ENCODE assay signal across 8 cellular contexts in the genomic region with DNA sequence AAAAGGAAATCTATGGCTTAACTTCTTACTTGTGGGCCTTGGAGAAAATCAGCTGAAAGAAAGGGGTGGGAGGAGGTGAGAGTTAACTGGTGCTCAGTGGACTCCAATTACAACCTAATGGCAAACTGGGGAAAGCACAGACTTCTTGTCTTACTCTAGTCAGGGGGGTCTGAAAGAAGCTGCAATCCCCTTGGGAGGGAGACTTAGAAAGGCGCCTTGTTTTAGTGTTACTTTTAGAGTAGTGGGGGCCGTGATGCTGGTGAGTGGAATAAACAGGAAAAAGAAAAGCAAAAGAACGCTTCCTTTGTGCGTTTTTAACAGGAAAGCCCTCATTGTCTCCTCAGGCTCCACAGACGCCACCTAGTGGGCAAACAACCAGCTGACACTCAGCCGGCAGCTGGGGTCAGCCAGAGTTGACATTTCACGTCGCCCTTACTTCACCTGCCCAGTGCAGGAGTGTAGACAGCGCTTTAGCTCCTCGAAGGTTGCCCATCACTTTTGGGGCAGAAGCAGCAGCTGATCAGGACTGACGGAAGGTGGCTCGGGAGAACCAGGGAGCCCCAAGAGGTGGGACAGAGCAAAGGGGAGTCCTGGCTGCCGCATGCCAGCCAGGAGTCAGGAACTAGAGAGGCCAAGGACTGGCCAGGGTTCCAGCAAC. TPM values are rescaled to one million over a fixed set of nuclear protein-coding genes. Genes with fewer than 3 reads are reported as not detected.
DNase-seq lines count a peak whose midpoint lies in the region; ATAC-seq and TF ChIP-seq lines count a peak whose summit lies in the region.

No MANE protein-coding gene starts in this region.

- H3K36me3 ChIP-seq in ES-I3 (ENCODE audit: insufficient read depth, low read length), result no peaks in the 10 kb centered on the region
- H3K36me3 ChIP-seq in GM23248 (ENCODE audit: low read depth), result no peaks in the 10 kb centered on the region

- DNase-seq in GM23248 (peak; percentile 79), LNCaP clone FGC (ENCODE audit: low read depth) (peak; percentile 19), cardiac septum (ENCODE audit: low spot score) (peak; percentile 83), progenitor cell of endocrine pancreas (ENCODE audit: low spot score, unreplicated experiment) (peak; percentile 69), ureter (ENCODE audit: low spot score) (peak; percentile 73)
- DNase-seq in activated naive CD8-positive, alpha-beta T cell treated with anti-CD3 and anti-CD28 coated beads for 36 hours, result peak; percentile 72

- H3K27me3 Mint-ChIP-seq in activated naive CD8-positive, alpha-beta T cell treated with anti-CD3 and anti-CD28 coated beads for 36 hours, result peaks cover 11% of the 10 kb centered on the region
- no peaks in the 10 kb centered on the region for H3K27me3 Mint-ChIP-seq in progenitor cell of endocrine pancreas

- 14 to 15% methylated on average over 13 of the region's 13 CpGs for WGBS in GM23248 (ENCODE audit: low coverage in 1 of 2, low lambda C conversion rate in 2 of 2, missing lambda C conversion rate in 2 of 2), 2 experiments

- H3K9me3 Mint-ChIP-seq in activated naive CD8-positive, alpha-beta T cell treated with anti-CD3 and anti-CD28 coated beads for 36 hours, result no peaks in the 10 kb centered on the region
- no peaks in the 10 kb centered on the region for H3K9me3 Mint-ChIP-seq in progenitor cell of endocrine pancreas (ENCODE audit: low read depth)

- no peaks in the 10 kb centered on the region for H3K36me3 Mint-ChIP-seq in activated naive CD8-positive, alpha-beta T cell treated with anti-CD3 and anti-CD28 coated beads for 36 hours
- no peaks in the 10 kb centered on the region for H3K36me3 Mint-ChIP-seq in progenitor cell of endocrine pancreas (ENCODE audit: insufficient read depth)

- H3K4me1 ChIP-seq in ES-I3 (ENCODE audit: insufficient read depth, low read length) (0 out of 2 replicates have a peak, but pooled peaks cover 6% of the 10 kb centered on the region), GM23248 (ENCODE audit: insufficient read depth) (peaks cover 4% of the 10 kb centered on the region; the same call in 1 of the 2 replicates)

- H3K9ac ChIP-seq in ES-I3 (ENCODE audit: low read depth, low read length) (peak overlapping the region; percentile 43), GM23248 (peak overlapping the region; percentile 37; the same call in 1 of the 2 replicates)

- peak overlapping the region; percentile 39 for H3K27ac Mint-ChIP-seq in activated naive CD8-positive, alpha-beta T cell treated with anti-CD3 and anti-CD28 coated beads for 36 hours
- H3K27ac Mint-ChIP-seq in progenitor cell of endocrine pancreas, result peak overlapping the region; percentile 92

- H3K4me3 Mint-ChIP-seq in activated naive CD8-positive, alpha-beta T cell treated with anti-CD3 and anti-CD28 coated beads for 36 hours, result peak overlapping the region; percentile 77
- peak overlapping the region; percentile 46 for H3K4me3 Mint-ChIP-seq in progenitor cell of endocrine pancreas (ENCODE audit: low read depth)

- 0 out of 2 replicates have a peak, but pooled peaks cover 4% of the 10 kb centered on the region for H3F3A ChIP-seq in GM23248 (ENCODE audit: insufficient read depth)

- H3K4me2 ChIP-seq in GM23248 (ENCODE audit: unreplicated experiment), result peak overlapping the region; percentile 97

- no peaks in the 10 kb centered on the region for H4K20me1 ChIP-seq in GM23248 (ENCODE audit: insufficient read depth)

- H3K27me3 ChIP-seq in GM23248 (replicated peaks; ENCODE audit: insufficient read depth), result no peaks in the 10 kb centered on the region; the same call in 1 of the 2 replicates

- no peak overlapping the region for H3K27ac ChIP-seq in GM23248

- H3K9me3 ChIP-seq in ES-I3 (ENCODE audit: control insufficient read depth, insufficient read depth, low read length) (no peaks in the 10 kb centered on the region), GM23248 (ENCODE audit: low read depth) (no peaks in the 10 kb centered on the region)

- H3K4me1 Mint-ChIP-seq in activated naive CD8-positive, alpha-beta T cell treated with anti-CD3 and anti-CD28 coated beads for 36 hours, result peaks cover 10% of the 10 kb centered on the region
- H3K4me1 Mint-ChIP-seq in progenitor cell of endocrine pancreas (ENCODE audit: low read depth), result peaks cover 8% of the 10 kb centered on the region

- intact Hi-C loops in cardiac septum (cut with DNase I), result no loop called here

- TF ChIP-seq CTCF in LNCaP clone FGC (IDR thresholded peaks at IDR 0.05; ENCODE audit: control insufficient read depth, extremely low read depth, insufficient read depth) (peak; percentile 83), progenitor cell of endocrine pancreas (IDR thresholded peaks at IDR 0.05; ENCODE audit: unreplicated experiment) (peak; percentile 96)

- H3K9me2 ChIP-seq in GM23248 (ENCODE audit: insufficient read depth), result no peaks in the 10 kb centered on the region

- ATAC-seq in SK-N-SH treated with all-trans-retinoic acid at 6 μM for 48 hours, result peak; percentile 98

- peak overlapping the region; percentile 65 for H3K4me3 ChIP-seq in GM23248
- no peak overlapping the region for H3K4me3 ChIP-seq in LNCaP clone FGC (ENCODE audit: low read depth, low read length)

- H2AFZ ChIP-seq in GM23248, result peak overlapping the region; percentile 94

- H3K79me2 ChIP-seq in GM23248 (ENCODE audit: insufficient read depth), result no peaks in the 10 kb centered on the region

- in situ Hi-C loops in GM23248 (cut with MboI), result no loop called here

TF ChIP-seq in SK-N-SH treated with all-trans-retinoic acid at 6 μM for 48 hours, 23 proteins besides CTCF, POLR2A, EP300 and RAD21:
- TF ChIP-seq RARB (CRISPR knock-in tag; IDR thresholded peaks at IDR 0.05), result no peak

RNA-seq across cellular contexts. Expression of a gene that starts 55.9 kb away (rescaled TPM):
- total RNA-seq in GM23248 (2014; rRNA removed; shearing (Covaris generic)), result 47.6 and 70.4 TPM in 2 replicates
- polyA plus RNA-seq in GM23248 (2016; fragmentation: Nextera tagmentation; extraction: Ambion mirVana), result 132 and 142 TPM in 2 replicates
- total RNA-seq in activated naive CD8-positive, alpha-beta T cell treated with anti-CD3 and anti-CD28 coated beads for 36 hours, result 10 to 100 TPM; 84.5 to 95.0 TPM
- total RNA-seq in cardiac septum, result 67.1 TPM
- 64.3 and 66.9 TPM in 2 replicates for total RNA-seq in progenitor cell of endocrine pancreas
- 94.8 TPM for total RNA-seq in ureter

RNA-seq across cellular contexts. Expression of a gene that starts 56.5 kb away (rescaled TPM):
- 0.13 and 2.6 TPM in 2 replicates for total RNA-seq in GM23248 (2014; rRNA removed; shearing (Covaris generic))
- polyA plus RNA-seq in GM23248 (2016; fragmentation: Nextera tagmentation; extraction: Ambion mirVana), result 0.49 and 0.81 TPM in 2 replicates
- total RNA-seq in activated naive CD8-positive, alpha-beta T cell treated with anti-CD3 and anti-CD28 coated beads for 36 hours, result 1 to 10 TPM in 1 of 2 experiments, under 1 TPM in 1; 0.74 to 1.0 TPM
- total RNA-seq in cardiac septum, result 0.46 TPM
- 0.27 and 0.43 TPM in 2 replicates for total RNA-seq in progenitor cell of endocrine pancreas
- 0.57 TPM for total RNA-seq in ureter

Comparison
In these comparisons a context has a peak if more than half of its experiments do, and no peak if none do; other contexts are left out.
1. DNase-seq: peak in every context shown above with its lines; median percentile 83 in cardiac septum; 79 in GM23248; 73 in ureter; 72 in activated naive CD8-positive, alpha-beta T cell treated with anti-CD3 and anti-CD28 coated beads for 36 hours; 69 in progenitor cell of endocrine pancreas; 19 in LNCaP clone FGC.